ENCODE assay signal across 8 cellular contexts in the genomic region with DNA sequence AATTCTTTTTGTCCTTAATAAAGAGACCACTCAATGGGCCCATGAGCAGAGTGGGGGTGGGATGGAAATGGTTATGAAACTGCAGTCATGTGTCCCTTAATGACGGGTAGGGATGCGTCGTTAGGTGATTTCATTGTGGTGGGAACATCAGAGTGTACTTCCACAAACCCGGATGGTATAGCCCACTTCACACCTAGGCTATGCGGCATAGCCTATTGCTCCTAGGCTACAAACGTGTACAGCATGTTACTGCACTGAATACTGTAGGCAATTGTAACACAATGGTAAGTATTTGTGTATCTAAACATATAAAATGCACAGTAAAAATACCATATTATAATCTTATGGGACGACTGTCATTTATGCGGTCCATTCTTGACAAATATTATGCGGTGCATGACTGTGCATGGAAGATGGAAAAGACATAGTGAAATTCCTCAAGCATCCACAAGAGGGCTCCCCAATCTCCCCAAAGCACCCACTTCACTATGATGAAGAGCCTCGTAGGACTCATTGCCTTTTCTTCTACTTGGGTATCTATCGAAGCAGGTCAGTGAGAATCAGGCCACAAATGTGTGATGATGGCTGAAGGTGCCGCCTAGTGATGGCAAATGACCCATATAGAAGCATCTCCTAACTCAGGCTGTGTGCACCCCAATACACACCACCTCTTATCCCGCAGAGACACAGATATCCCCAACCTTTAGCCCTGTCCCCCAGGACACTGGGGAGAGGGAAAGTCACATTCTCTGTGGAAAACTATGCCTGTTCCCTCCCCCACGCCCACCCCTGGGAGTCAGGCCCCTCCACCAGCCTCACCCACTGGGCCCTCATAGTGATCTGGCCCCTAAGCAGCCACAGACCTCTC. TPM values are rescaled to one million over a fixed set of nuclear protein-coding genes. Genes with fewer than 3 reads are reported as not detected.
DNase-seq lines count a peak whose midpoint lies in the region; ATAC-seq and TF ChIP-seq lines count a peak whose summit lies in the region.

No MANE protein-coding gene starts in this region.

- no peaks in the 10 kb centered on the region for H3K36me3 ChIP-seq in cardiac muscle cell

- intact Hi-C loops in cardiac septum (cut with DNase I), result no loop called here

- H3K4me3 Mint-ChIP-seq in T-helper 2 cell treated with Interferon-gamma antibody and Interleukin-4, amounts not matched to agents 5 μg/mL and 100 μg/mL, for 36 hours, result no peak overlapping the region
- H3K4me3 Mint-ChIP-seq in naive B cell, result no peak overlapping the region

- H3K36me3 Mint-ChIP-seq in T-helper 2 cell treated with Interferon-gamma antibody and Interleukin-4, amounts not matched to agents 5 μg/mL and 100 μg/mL, for 36 hours (ENCODE audit: low read depth), result no peaks in the 10 kb centered on the region
- H3K36me3 Mint-ChIP-seq in naive B cell, result peaks cover 0 to 12% of the 10 kb centered on the region in 2 donors

- TF ChIP-seq POLR2A in NB4 (IDR thresholded peaks at IDR 0.05; ENCODE audit: extremely low read depth, insufficient read length), result no peak

- H3K27ac ChIP-seq in cardiac muscle cell, result no peak overlapping the region

- H3K4me3 ChIP-seq in cardiac muscle cell, result no peak overlapping the region
- H3K4me3 ChIP-seq in NB4 (ENCODE audit: low read depth, low read length), result no peak overlapping the region

- peak; percentile 57 to 63 for DNase-seq in cardiac muscle cell (ENCODE audit: low read depth in 1 of 2, low spot score in 1 of 2)
- no peak for DNase-seq in cardiac septum (ENCODE audit: low spot score)
- DNase-seq in NB4 (ENCODE audit: low read depth), result peak; percentile 67
- DNase-seq in T-helper 2 cell treated with Interferon-gamma antibody and Interleukin-4, amounts not matched to agents 5 μg/mL and 100 μg/mL, for 36 hours (ENCODE audit: low spot score), result peak; percentile 12
- peak; percentile 20 to 58 for DNase-seq in dermis microvascular lymphatic vessel endothelial cell (ENCODE audit: low read depth in 2 of 2)
- peak; percentile 31 for DNase-seq in naive B cell
- DNase-seq in ureter (ENCODE audit: low spot score), result no peak

- H3K4me1 ChIP-seq in cardiac muscle cell (ENCODE audit: low read depth), result no peaks in the 10 kb centered on the region

- H3K27me3 Mint-ChIP-seq in T-helper 2 cell treated with Interferon-gamma antibody and Interleukin-4, amounts not matched to agents 5 μg/mL and 100 μg/mL, for 36 hours (ENCODE audit: low read depth), result peaks cover 34% of the 10 kb centered on the region
- H3K27me3 Mint-ChIP-seq in naive B cell, result peaks cover 39 to 72% (median 72%) of the 10 kb centered on the region in 3 donors

- no peaks in the 10 kb centered on the region for H3K4me1 Mint-ChIP-seq in T-helper 2 cell treated with Interferon-gamma antibody and Interleukin-4, amounts not matched to agents 5 μg/mL and 100 μg/mL, for 36 hours (ENCODE audit: low read depth)
- H3K4me1 Mint-ChIP-seq in naive B cell, result no peaks in the 10 kb centered on the region

- no peak overlapping the region for H3K27ac Mint-ChIP-seq in T-helper 2 cell treated with Interferon-gamma antibody and Interleukin-4, amounts not matched to agents 5 μg/mL and 100 μg/mL, for 36 hours
- H3K27ac Mint-ChIP-seq in naive B cell, result no peak overlapping the region

- H3K9me3 Mint-ChIP-seq in T-helper 2 cell treated with Interferon-gamma antibody and Interleukin-4, amounts not matched to agents 5 μg/mL and 100 μg/mL, for 36 hours, result no peaks in the 10 kb centered on the region
- peaks cover 0 to 13% (median 6%) of the 10 kb centered on the region in 7 donors for H3K9me3 Mint-ChIP-seq in naive B cell

- H3K27me3 ChIP-seq in cardiac muscle cell, result peaks cover 33% of the 10 kb centered on the region

- ATAC-seq in naive B cell (ENCODE audit: low read depth in 2 of 2), result peak; percentile 72 to 83
- no peak for ATAC-seq in GM19395 (IDR thresholded peaks at IDR 0.05; ENCODE audit: unreplicated experiment)

- TF ChIP-seq CTCF in cardiac muscle cell (IDR thresholded peaks at IDR 0.05; ENCODE audit: low read depth, low read length), result peak; percentile 73
- peak; percentile 77 for TF ChIP-seq CTCF in NB4 (IDR thresholded peaks at IDR 0.05; ENCODE audit: low read depth, low read length)

- H3K9me3 ChIP-seq in cardiac muscle cell (ENCODE audit: low read depth), result no peaks in the 10 kb centered on the region

RNA-seq across cellular contexts. Expression of a gene that starts 43.5 kb away (rescaled TPM):
- total RNA-seq in cardiac muscle cell (1.0 and 2.9 TPM in 2 replicates), cardiac septum (0.30 TPM), dermis microvascular lymphatic vessel endothelial cell (not detected in 2 replicates), ureter (1.2 TPM)
- polyA plus RNA-seq in cardiac muscle cell (0.12 and 1.5 TPM in 2 replicates), naive B cell (ENCODE audit: low read depth in 6 of 6) (1 to 10 TPM in 4 of 6 donors, under 1 TPM in 2; 0.11 to 2.9 (median 2.0) TPM)

RNA-seq across cellular contexts. Expression of a gene that starts 45.0 kb away (rescaled TPM):
- total RNA-seq in cardiac muscle cell, result 12.2 and 20.5 TPM in 2 replicates
- 12.1 and 18.0 TPM in 2 replicates for polyA plus RNA-seq in cardiac muscle cell
- 8.7 TPM for total RNA-seq in cardiac septum
- total RNA-seq in dermis microvascular lymphatic vessel endothelial cell, result 4.6 and 6.3 TPM in 2 replicates
- 1 to 10 TPM; 1.2 to 9.2 (median 4.5) TPM for polyA plus RNA-seq in naive B cell (ENCODE audit: low read depth in 6 of 6)
- total RNA-seq in ureter, result 27.2 TPM

RNA-seq across cellular contexts. Expression of a gene that starts 54.8 kb away (rescaled TPM):
- total RNA-seq in cardiac muscle cell (79.1 and 87.1 TPM in 2 replicates), cardiac septum (55.5 TPM), dermis microvascular lymphatic vessel endothelial cell (16.3 and 23.6 TPM in 2 replicates), ureter (38.2 TPM)
- polyA plus RNA-seq in cardiac muscle cell (70.0 and 108 TPM in 2 replicates), naive B cell (ENCODE audit: low read depth in 6 of 6) (10 to 100 TPM; 33.1 to 49.0 (median 39.1) TPM)

RNA-seq across cellular contexts. Expression of a gene that starts 54.9 kb away (rescaled TPM):
- total RNA-seq in cardiac muscle cell, result 0.46 TPM in 1 of 2 replicates, not detected in the other
- polyA plus RNA-seq in cardiac muscle cell, result 1.9 and 2.5 TPM in 2 replicates
- 0.27 TPM for total RNA-seq in cardiac septum
- total RNA-seq in dermis microvascular lymphatic vessel endothelial cell, result under 0.01 TPM in 2 replicates
- 1 to 10 TPM in 3 of 6 donors, under 1 TPM in 2, not detected in 1; 0.39 to 2.3 (median 1.0) TPM for polyA plus RNA-seq in naive B cell (ENCODE audit: low read depth in 6 of 6)
- 0.31 TPM for total RNA-seq in ureter

Comparison
In these comparisons a context has a peak if more than half of its experiments do, and no peak if none do; other contexts are left out.
1. DNase-seq: peak in cardiac muscle cell (2 of 2), NB4 (single experiment), T-helper 2 cell treated with Interferon-gamma antibody and Interleukin-4, amounts not matched to agents 5 μg/mL and 100 μg/mL, for 36 hours (single experiment), dermis microvascular lymphatic vessel endothelial cell (2 of 2) and naive B cell (single experiment); none in cardiac septum (single experiment) and ureter (single experiment).